ENCODE assay signal across 10 cellular contexts in the genomic region with DNA sequence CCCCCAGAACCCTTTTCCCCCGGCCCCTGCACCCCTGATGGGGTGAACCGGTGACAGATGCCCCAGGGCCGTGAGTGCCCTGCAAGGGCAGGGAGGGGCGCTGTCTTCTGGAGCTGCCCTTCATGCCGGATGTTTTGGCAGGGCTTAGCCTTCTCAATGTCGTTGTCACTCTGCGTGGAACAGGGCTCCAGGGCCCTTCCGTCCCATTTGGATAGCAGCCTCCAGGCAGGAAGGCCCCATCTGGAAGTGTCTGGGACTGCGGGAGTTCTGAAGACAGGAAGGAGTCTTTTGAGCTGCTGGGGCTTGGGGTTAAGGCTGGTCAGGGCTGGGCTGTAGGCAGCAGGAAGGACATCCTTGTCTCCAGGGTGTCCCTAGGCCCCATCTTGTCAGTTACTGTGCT. TPM values are rescaled to one million over a fixed set of nuclear protein-coding genes. Genes with fewer than 3 reads are reported as not detected.
DNase-seq lines count a peak whose midpoint lies in the region; ATAC-seq, FAIRE-seq and TF ChIP-seq lines count a peak whose summit lies in the region.
"Had no signal": no experiment of that assay in that cellular context is flagged by ENCODE, and none has a peak within 500 bp of the region (broad histone marks: within the 10 kb centered on the region; RNA-seq: fewer than 3 reads in every experiment).

No MANE protein-coding gene starts in this region.

- no peaks in the 10 kb centered on the region for H3K9me3 ChIP-seq in A549
- H3K9me3 ChIP-seq in NT2/D1 (ENCODE audit: insufficient read depth, low read length): no peaks in the 10 kb centered on the region
- H3K9me3 ChIP-seq in ectodermal cell (ENCODE audit: control insufficient read depth, low read length): no peaks in the 10 kb centered on the region
- H3K9me3 ChIP-seq in mesodermal cell (ENCODE audit: control insufficient read depth, low read length): no peaks in the 10 kb centered on the region
- no peaks in the 10 kb centered on the region for H3K9me3 ChIP-seq in BE2C
- H3K9me3 ChIP-seq: HAP-1 had no signal

- H3K4me2 ChIP-seq in A549: 0 out of 3 replicates have a peak overlapping the region, but pooled peaks have one; percentile 11

- H3K9ac ChIP-seq in NT2/D1 (ENCODE audit: insufficient read length, low read depth): peak overlapping the region; percentile 23

- H3K27ac ChIP-seq in A549 (peak overlapping the region in 1 of 2 experiments; percentile 55; a peak in 3 of 6 replicates), ectodermal cell (ENCODE audit: insufficient read depth, low read depth, low read length, poor library complexity, severe bottlenecking) (peak overlapping the region; percentile 60), mesodermal cell (ENCODE audit: low read depth, low read length, severe bottlenecking) (peak overlapping the region; percentile 81)

- WGBS in A549 (ENCODE audit: missing lambda C conversion rate): 75% methylated on average over 7 of the region's 9 CpGs
- WGBS in ectodermal cell, 2 experiments: 61 to 68% methylated on average over 9 of the region's 9 CpGs
- 55 to 62% methylated on average over 4 to 8 of the region's 9 CpGs for WGBS in mesodermal cell (ENCODE audit: insufficient coverage in 2 of 2), 2 experiments

- ATAC-seq in A549 (peak in 1 of 2 experiments; percentile 49; a peak in 3 of 6 replicates), HG02642 (IDR thresholded peaks at IDR 0.05; ENCODE audit: poor library complexity, unreplicated experiment) (no peak)

- CTCF ChIA-PET in A549 (lab: Yijun Ruan, JAX): interaction anchor here (0.9 to 14.2 kb wide), 6 partner anchors 9 to 165 kb away, joined by 3 to 208 read pairs (median 4); a partner anchor contains a TSS

- TF ChIP-seq CTCF in A549 (IDR thresholded peaks at IDR 0.05) (no peak), BE2C (IDR thresholded peaks at IDR 0.05; ENCODE audit: low read depth, low read length) (no peak)

- no peaks in the 10 kb centered on the region for H3K27me3 ChIP-seq in NT2/D1 (ENCODE audit: insufficient read depth, insufficient read length)
- no peaks in the 10 kb centered on the region for H3K27me3 ChIP-seq in ectodermal cell (ENCODE audit: control insufficient read depth, insufficient read depth, low read length, poor library complexity, severe bottlenecking)
- H3K27me3 ChIP-seq in BE2C: no peaks in the 10 kb centered on the region

- TF ChIP-seq EP300 in A549 (IDR thresholded peaks at IDR 0.05): no peak

- H3K36me3 ChIP-seq in NT2/D1 (ENCODE audit: insufficient read depth, insufficient read length, low read length) (peaks cover 73% of the 10 kb centered on the region), ectodermal cell (ENCODE audit: control insufficient read depth, insufficient read depth, low read length) (no peaks in the 10 kb centered on the region), mesodermal cell (ENCODE audit: control insufficient read depth, insufficient read depth, low read length) (peaks cover 74% of the 10 kb centered on the region), BE2C (no peaks in the 10 kb centered on the region)

- no peak overlapping the region for H3K4me3 ChIP-seq in A549
- H3K4me3 ChIP-seq in NT2/D1 (ENCODE audit: insufficient read length, low read depth): no peak overlapping the region
- no peak overlapping the region for H3K4me3 ChIP-seq in ectodermal cell (ENCODE audit: insufficient read depth, low read depth, low read length)
- no peak overlapping the region for H3K4me3 ChIP-seq in mesodermal cell (ENCODE audit: extremely low read depth, insufficient read depth, low read length, poor library complexity, severe bottlenecking)
- H3K4me3 ChIP-seq in BE2C (ENCODE audit: low read depth, low read length): no peak overlapping the region
- H3K4me3 ChIP-seq: HAP-1 had no signal

- DNase-seq in A549 (ENCODE audit: low read depth in 1 of 2, low spot score in 1 of 2) (peak; percentile 30 to 54), NT2/D1 (ENCODE audit: low read depth, low spot score) (peak; percentile 42), NCI-H510A treated with DMSO at 0.1 percent for 48 hours (lab: John Stamatoyannopoulos, UW) (no peak), DMS79 treated with DMSO at 0.1 percent for 48 hours (lab: John Stamatoyannopoulos, UW) (no peak), BE2C (no peak)
- DNase-seq: kidney glomerular epithelial cell had no signal

- FAIRE-seq in A549 (lab: Jason Lieb, UNC): no peak

- POLR2A ChIA-PET in A549 (lab: Yijun Ruan, JAX): interaction anchor here (0.6 to 1.7 kb wide), 3 partner anchors 31 to 39 kb away, joined by 3 to 5 read pairs (median 5); a partner anchor contains a TSS

- no peak for TF ChIP-seq RAD21 in A549 (conservative IDR thresholded peaks at IDR 0.05 in 1 of 2, IDR thresholded peaks at IDR 0.05 in 1 of 2)

- H3K4me1 ChIP-seq in A549: peaks cover 44% of the 10 kb centered on the region
- peaks cover 44% of the 10 kb centered on the region for H3K4me1 ChIP-seq in NT2/D1 (ENCODE audit: insufficient read depth, insufficient read length)
- peaks cover 19% of the 10 kb centered on the region for H3K4me1 ChIP-seq in ectodermal cell (ENCODE audit: control insufficient read depth, insufficient read depth, low read length)
- peaks cover 41% of the 10 kb centered on the region for H3K4me1 ChIP-seq in mesodermal cell (ENCODE audit: control insufficient read depth, insufficient read depth, low read length, poor library complexity, severe bottlenecking)
- H3K4me1 ChIP-seq in BE2C: no peaks in the 10 kb centered on the region

- TF ChIP-seq POLR2A in A549 (IDR thresholded peaks at IDR 0.05; ENCODE audit: low read length): no peak

TF ChIP-seq in A549, 52 proteins besides CTCF, POLR2A, EP300 and RAD21 (continues in another document):
- TF ChIP-seq KDM1A (IDR thresholded peaks at IDR 0.05; ENCODE audit: low read depth) (no peak), POLR2AphosphoS2 (conservative IDR thresholded peaks at IDR 0.05; ENCODE audit: low read length) (no peak)

RNA-seq across cellular contexts. Expression of a gene that starts 4.6 kb away (rescaled TPM):
- 12.2 and 12.9 TPM in 2 replicates for polyA plus RNA-seq in A549 (2011; rRNA removed)
- 30.5 and 36.6 TPM in 2 replicates for polyA plus RNA-seq in A549 (2012; cell fraction: cytosol; rRNA removed)
- polyA plus RNA-seq in A549 (2012; cell fraction: nucleus; rRNA removed): 46.7 and 62.2 TPM in 2 replicates
- polyA plus RNA-seq in A549 (2017; fragmentation: RNase III; extraction: RNeasy Plus Mini Kit Qiagen cat#74134 plus additional on column Dnase treatment): 16.5 to 20.0 TPM (median 17.4 TPM) in 3 replicates
- polyA minus RNA-seq in A549 (2011; rRNA and poly(A)+ RNA removed): 12.1 and 14.5 TPM in 2 replicates
- 15.0 TPM for polyA plus RNA-seq in ectodermal cell (2013, experiment 1 of 4)
- 16.6 TPM for polyA plus RNA-seq in ectodermal cell (2013, experiment 2 of 4)
- polyA plus RNA-seq in ectodermal cell (2013, experiment 3 of 4): 12.3 TPM
- polyA plus RNA-seq in ectodermal cell (2013, experiment 4 of 4): 12.3 TPM
- polyA plus RNA-seq in mesodermal cell (2013, experiment 1 of 2): 58.2 TPM
- 48.4 TPM for polyA plus RNA-seq in mesodermal cell (2013, experiment 2 of 2)
- polyA plus RNA-seq in BE2C (2012; ENCODE audit: insufficient read depth, insufficient read length, low read depth): 12.5 TPM

RNA-seq across cellular contexts. Expression of a gene that starts 8.6 kb away (rescaled TPM):
- polyA plus RNA-seq in A549 (2011; rRNA removed) (3.1 and 4.9 TPM in 2 replicates), A549 (2017; fragmentation: RNase III; extraction: RNeasy Plus Mini Kit Qiagen cat#74134 plus additional on column Dnase treatment) (7.9 to 8.6 TPM (median 8.1 TPM) in 3 replicates)
- 3.1 and 4.9 TPM in 2 replicates for polyA plus RNA-seq in A549 (2012; cell fraction: cytosol; rRNA removed)
- 12.5 and 14.9 TPM in 2 replicates for polyA plus RNA-seq in A549 (2012; cell fraction: nucleus; rRNA removed)
- 7.0 and 9.0 TPM in 2 replicates for polyA minus RNA-seq in A549 (2011; rRNA and poly(A)+ RNA removed)
- 0.43 TPM for polyA plus RNA-seq in ectodermal cell (2013, experiment 1 of 4)
- 0.80 TPM for polyA plus RNA-seq in ectodermal cell (2013, experiment 2 of 4)
- 1.1 TPM for polyA plus RNA-seq in ectodermal cell (2013, experiment 3 of 4)
- polyA plus RNA-seq in ectodermal cell (2013, experiment 4 of 4): 0.93 TPM
- polyA plus RNA-seq in mesodermal cell (2013, experiment 1 of 2): 2.9 TPM
- 2.6 TPM for polyA plus RNA-seq in mesodermal cell (2013, experiment 2 of 2)
- polyA plus RNA-seq in BE2C (2012; ENCODE audit: insufficient read depth, insufficient read length, low read depth): 2.7 TPM

RNA-seq across cellular contexts. Expression of a gene that starts 31.6 kb away (rescaled TPM):
- polyA plus RNA-seq in A549 (2011; rRNA removed): 181 and 314 TPM in 2 replicates
- 137 and 155 TPM in 2 replicates for polyA plus RNA-seq in A549 (2012; cell fraction: cytosol; rRNA removed)
- polyA plus RNA-seq in A549 (2012; cell fraction: nucleus; rRNA removed): 406 and 691 TPM in 2 replicates
- polyA plus RNA-seq in A549 (2017; fragmentation: RNase III; extraction: RNeasy Plus Mini Kit Qiagen cat#74134 plus additional on column Dnase treatment): 1,009 to 1,407 TPM (median 1,223 TPM) in 3 replicates
- 160 and 161 TPM in 2 replicates for polyA minus RNA-seq in A549 (2011; rRNA and poly(A)+ RNA removed)
- polyA plus RNA-seq in ectodermal cell (2013, experiment 1 of 4): 40.3 TPM
- polyA plus RNA-seq in ectodermal cell (2013, experiment 2 of 4): 49.6 TPM
- polyA plus RNA-seq in ectodermal cell (2013, experiment 3 of 4): 17.1 TPM
- 14.7 TPM for polyA plus RNA-seq in ectodermal cell (2013, experiment 4 of 4)
- 32.4 TPM for polyA plus RNA-seq in mesodermal cell (2013, experiment 1 of 2)
- 28.8 TPM for polyA plus RNA-seq in mesodermal cell (2013, experiment 2 of 2)
- polyA plus RNA-seq in BE2C (2012; ENCODE audit: insufficient read depth, insufficient read length, low read depth): 301 TPM

RNA-seq across cellular contexts. Expression of a gene that starts 36.5 kb away (rescaled TPM):
- polyA plus RNA-seq in A549 (2011; rRNA removed) (0.30 and 0.37 TPM in 2 replicates), A549 (2017; fragmentation: RNase III; extraction: RNeasy Plus Mini Kit Qiagen cat#74134 plus additional on column Dnase treatment) (0.54 to 0.71 TPM (median 0.66 TPM) in 3 replicates)
- 0.48 and 0.73 TPM in 2 replicates for polyA plus RNA-seq in A549 (2012; cell fraction: cytosol; rRNA removed)
- polyA plus RNA-seq in A549 (2012; cell fraction: nucleus; rRNA removed): 1.2 and 1.3 TPM in 2 replicates
- 0.15 and 0.29 TPM in 2 replicates for polyA minus RNA-seq in A549 (2011; rRNA and poly(A)+ RNA removed)
- polyA plus RNA-seq in ectodermal cell (2013, experiment 1 of 4): 1.2 TPM
- 1.8 TPM for polyA plus RNA-seq in ectodermal cell (2013, experiment 2 of 4)
- 1.7 TPM for polyA plus RNA-seq in ectodermal cell (2013, experiment 3 of 4)
- 1.1 TPM for polyA plus RNA-seq in ectodermal cell (2013, experiment 4 of 4)
- polyA plus RNA-seq in mesodermal cell (2013, experiment 1 of 2): 0.81 TPM
- 0.40 TPM for polyA plus RNA-seq in mesodermal cell (2013, experiment 2 of 2)
- 0.43 TPM for polyA plus RNA-seq in BE2C (2012; ENCODE audit: insufficient read depth, insufficient read length, low read depth)

RNA-seq across cellular contexts. Expression of a gene that starts 57.4 kb away (rescaled TPM):
- 35.6 and 36.3 TPM in 2 replicates for polyA plus RNA-seq in A549 (2011; rRNA removed)
- 41.8 and 42.1 TPM in 2 replicates for polyA plus RNA-seq in A549 (2012; cell fraction: cytosol; rRNA removed)
- polyA plus RNA-seq in A549 (2012; cell fraction: nucleus; rRNA removed): 58.6 and 62.1 TPM in 2 replicates
- polyA plus RNA-seq in A549 (2017; fragmentation: RNase III; extraction: RNeasy Plus Mini Kit Qiagen cat#74134 plus additional on column Dnase treatment): 34.8 to 39.8 TPM (median 35.7 TPM) in 3 replicates
- 45.4 and 46.9 TPM in 2 replicates for polyA minus RNA-seq in A549 (2011; rRNA and poly(A)+ RNA removed)
- polyA plus RNA-seq in ectodermal cell (2013, experiment 1 of 4): 90.5 TPM
- polyA plus RNA-seq in ectodermal cell (2013, experiment 2 of 4): 86.5 TPM
- polyA plus RNA-seq in ectodermal cell (2013, experiment 3 of 4): 85.7 TPM
- polyA plus RNA-seq in ectodermal cell (2013, experiment 4 of 4): 94.8 TPM
- polyA plus RNA-seq in mesodermal cell (2013, experiment 1 of 2): 81.1 TPM
- 73.7 TPM for polyA plus RNA-seq in mesodermal cell (2013, experiment 2 of 2)
- polyA plus RNA-seq in BE2C (2012; ENCODE audit: insufficient read depth, insufficient read length, low read depth): 59.0 TPM

Comparison
In these comparisons a context has a peak if more than half of its experiments do, and no peak if none do; other contexts are left out.
1. DNase-seq: peak in A549 (2 of 2) and NT2/D1 (single experiment); none in NCI-H510A treated with DMSO at 0.1 percent for 48 hours (single experiment), DMS79 treated with DMSO at 0.1 percent for 48 hours (single experiment) and BE2C (single experiment).